In genomic region chr4:9490986-9491385, GRCh38 we compare ENCODE assay signal across 10 cellular contexts. TPM values are rescaled to one million over a fixed set of nuclear protein-coding genes. Genes with fewer than 3 reads are reported as not detected.
"Had no signal": no experiment of that assay in that cellular context is flagged by ENCODE, and none has a peak within 500 bp of the region (broad histone marks: within the 10 kb centered on the region; RNA-seq: fewer than 3 reads in every experiment).

No MANE protein-coding gene starts in this region.

RNA-seq across cellular contexts. Expression of gene DEFB131A, which starts 46.8 kb away (rescaled TPM):
- total RNA-seq: OCI-LY7, PC-3, PC-9, Peyer's patch, Right ventricle myocardium inferior, Right ventricle myocardium superior, RPMI7951, SJCRH30, SJSA1, SK-MEL-5 had no signal
